Comparison of ENCODE assay signal across 8 cellular contexts in the genomic region with DNA sequence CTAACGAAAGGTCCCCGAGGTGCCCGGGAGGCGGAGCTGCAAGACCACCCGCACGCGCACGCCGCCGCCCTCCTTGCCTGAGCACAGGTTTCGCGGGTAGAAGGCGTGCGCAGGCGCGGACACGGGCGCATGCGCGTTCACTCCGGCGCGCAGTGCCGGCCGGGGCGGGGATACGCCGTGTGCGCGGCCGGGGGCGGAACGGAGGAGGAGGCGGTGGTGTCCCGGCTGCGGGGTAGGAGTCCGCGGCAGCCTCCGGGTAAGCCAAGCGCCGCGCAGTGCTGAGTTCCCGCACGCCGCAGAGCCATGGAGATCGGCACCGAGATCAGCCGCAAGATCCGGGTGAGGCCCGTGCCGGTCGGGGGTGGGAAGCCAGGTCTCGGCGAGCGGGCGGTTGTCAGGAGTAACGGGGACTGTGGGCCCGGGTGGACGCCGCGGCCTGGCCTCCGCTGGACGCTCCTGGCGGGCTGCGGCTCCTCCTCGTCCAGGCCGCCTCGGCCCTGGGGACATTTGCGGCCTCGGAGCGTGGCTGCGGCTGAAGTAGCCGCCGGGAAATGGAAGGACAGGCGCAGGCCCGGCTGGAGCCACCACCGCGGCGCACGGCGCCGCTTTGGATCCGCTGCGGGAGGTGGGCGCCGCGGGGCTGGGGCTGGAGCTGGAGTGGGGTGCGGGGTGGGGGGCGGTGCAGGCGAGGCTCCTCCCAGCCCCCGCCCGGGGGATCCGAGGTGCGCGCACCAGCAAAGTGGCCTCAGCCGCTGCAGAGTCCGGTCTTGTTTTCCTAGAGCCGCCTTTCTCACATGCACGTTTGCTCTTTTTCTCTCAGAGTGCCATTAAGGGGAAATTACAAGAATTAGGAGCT. TPM values are rescaled to one million over a fixed set of nuclear protein-coding genes. Genes with fewer than 3 reads are reported as not detected.
DNase-seq lines count a peak whose midpoint lies in the region; ATAC-seq and TF ChIP-seq lines count a peak whose summit lies in the region.

A gene with protein sequence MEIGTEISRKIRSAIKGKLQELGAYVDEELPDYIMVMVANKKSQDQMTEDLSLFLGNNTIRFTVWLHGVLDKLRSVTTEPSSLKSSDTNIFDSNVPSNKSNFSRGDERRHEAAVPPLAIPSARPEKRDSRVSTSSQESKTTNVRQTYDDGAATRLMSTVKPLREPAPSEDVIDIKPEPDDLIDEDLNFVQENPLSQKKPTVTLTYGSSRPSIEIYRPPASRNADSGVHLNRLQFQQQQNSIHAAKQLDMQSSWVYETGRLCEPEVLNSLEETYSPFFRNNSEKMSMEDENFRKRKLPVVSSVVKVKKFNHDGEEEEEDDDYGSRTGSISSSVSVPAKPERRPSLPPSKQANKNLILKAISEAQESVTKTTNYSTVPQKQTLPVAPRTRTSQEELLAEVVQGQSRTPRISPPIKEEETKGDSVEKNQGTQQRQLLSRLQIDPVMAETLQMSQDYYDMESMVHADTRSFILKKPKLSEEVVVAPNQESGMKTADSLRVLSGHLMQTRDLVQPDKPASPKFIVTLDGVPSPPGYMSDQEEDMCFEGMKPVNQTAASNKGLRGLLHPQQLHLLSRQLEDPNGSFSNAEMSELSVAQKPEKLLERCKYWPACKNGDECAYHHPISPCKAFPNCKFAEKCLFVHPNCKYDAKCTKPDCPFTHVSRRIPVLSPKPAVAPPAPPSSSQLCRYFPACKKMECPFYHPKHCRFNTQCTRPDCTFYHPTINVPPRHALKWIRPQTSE (plus strand): TSS at position 207 of the 856 bp plus-strand sequence. CDS start 97 bp downstream, at position 304.

- peaks cover 7% of the 10 kb centered on the region; the same call in 1 of the 2 replicates for H4K20me1 ChIP-seq in Karpas-422 (ENCODE audit: insufficient read depth, low read depth, low read length)
- H4K20me1 ChIP-seq in fibroblast of lung (ENCODE audit: control insufficient read depth, extremely low read depth, insufficient read depth, low read length): peaks cover 1% of the 10 kb centered on the region

- ATAC-seq in GM21825 (IDR thresholded peaks at IDR 0.05; ENCODE audit: unreplicated experiment): peak; percentile 95
- ATAC-seq in naive thymus-derived CD8-positive, alpha-beta T cell: peak; percentile 95 to 96

- no peaks in the 10 kb centered on the region for H3K9me2 ChIP-seq in Karpas-422 (replicated peaks; ENCODE audit: insufficient read depth, low read length)

- H3K27me3 Mint-ChIP-seq in naive thymus-derived CD8-positive, alpha-beta T cell: peaks cover 0 to 18% (median 0%) of the 10 kb centered on the region in 5 donors

- H3K9ac ChIP-seq in Karpas-422 (ENCODE audit: low read length) (peak within 1 kb of the TSS; percentile 93), fibroblast of lung (ENCODE audit: insufficient read depth, low read length) (peak within 1 kb of the TSS; percentile 89)

- H3K36me3 Mint-ChIP-seq in naive thymus-derived CD8-positive, alpha-beta T cell: peaks cover 0 to 14% (median 6%) of the 10 kb centered on the region in 3 donors

- peak within 1 kb of the TSS; percentile 92 for H3K4me2 ChIP-seq in Karpas-422 (ENCODE audit: low read depth, low read length, poor library complexity, severe bottlenecking)
- peak within 1 kb of the TSS; percentile 92 for H3K4me2 ChIP-seq in fibroblast of lung (ENCODE audit: extremely low read depth, insufficient read depth, low read length)

- no peak for TF ChIP-seq CTCF in fibroblast of lung (conservative IDR thresholded peaks at IDR 0.05 in 1 of 2, IDR thresholded peaks at IDR 0.05 in 1 of 2; ENCODE audit: low read depth in 1 of 2, low read length in 2 of 2)

- H3K27me3 ChIP-seq in Karpas-422 (ENCODE audit: low read length) (no peaks in the 10 kb centered on the region), fibroblast of lung (ENCODE audit: control insufficient read depth, insufficient read depth, low read length) (no peaks in the 10 kb centered on the region)

- 0 out of 2 replicates have a peak, but pooled peaks cover 5% of the 10 kb centered on the region for H3K9me3 ChIP-seq in Karpas-422 (ENCODE audit: low read length)
- no peaks in the 10 kb centered on the region for H3K9me3 ChIP-seq in fibroblast of lung (ENCODE audit: control insufficient read depth, insufficient read depth, low read depth, low read length)

- peaks cover 19 to 40% (median 37%) of the 10 kb centered on the region in 4 donors for H3K4me1 Mint-ChIP-seq in naive thymus-derived CD8-positive, alpha-beta T cell

- H3K4me1 ChIP-seq in Karpas-422 (ENCODE audit: low read length) (peaks cover 18% of the 10 kb centered on the region), fibroblast of lung (ENCODE audit: control insufficient read depth, extremely low read depth, insufficient read depth, low read length) (peaks cover 8% of the 10 kb centered on the region)

- peak within 1 kb of the TSS; percentile 35; the same call in 1 of the 2 replicates for H3K27ac ChIP-seq in Karpas-422 (ENCODE audit: low read length)
- peak within 1 kb of the TSS; percentile 85 for H3K27ac ChIP-seq in fibroblast of lung (ENCODE audit: insufficient read depth, low read length)

- H3K9me3 Mint-ChIP-seq in naive thymus-derived CD8-positive, alpha-beta T cell: no peaks in the 10 kb centered on the region

- DNase-seq in EH (ENCODE audit: low read depth) (peak; percentile 87), Karpas-422 (peak; percentile 98), RPMI8226 (peak; percentile 88), fibroblast of lung (ENCODE audit: low read depth in 2 of 2) (peak; percentile 80 to 82)
- DNase-seq in activated T-helper 1 cell treated with anti-CD3 and anti-CD28 coated beads, Interleukin-2, amount 50 U/mL, for 16 hours (ENCODE audit: low read depth in 1 of 2, low spot score in 1 of 2): peak; percentile 70 to 84
- DNase-seq in naive thymus-derived CD8-positive, alpha-beta T cell: peak; percentile 80 to 92 (median 88)
- DNase-seq in stimulated activated naive CD4-positive, alpha-beta T cell treated with Interleukin-2 at 50 U/mL for 16 hours (lab: John Stamatoyannopoulos, UW): peak; percentile 82

- H2AFZ ChIP-seq in Karpas-422 (ENCODE audit: low read length): peak within 1 kb of the TSS; percentile 80
- H2AFZ ChIP-seq in fibroblast of lung (ENCODE audit: low read length): peak within 1 kb of the TSS; percentile 95

- peaks cover 42% of the 10 kb centered on the region for H3K79me2 ChIP-seq in Karpas-422 (ENCODE audit: low read length)
- peaks cover 25% of the 10 kb centered on the region for H3K79me2 ChIP-seq in fibroblast of lung (ENCODE audit: control insufficient read depth, insufficient read depth, low read length)

- POLR2A ChIA-PET in naive thymus-derived CD8-positive, alpha-beta T cell (lab: Charles Lee): no interaction called here

- peak within 1 kb of the TSS; percentile 82 to 95 (median 92) for H3K27ac Mint-ChIP-seq in naive thymus-derived CD8-positive, alpha-beta T cell

- H3K4me3 Mint-ChIP-seq in naive thymus-derived CD8-positive, alpha-beta T cell: peak within 1 kb of the TSS; percentile 80 to 97 (median 94)

- peaks cover 22% of the 10 kb centered on the region for H3K36me3 ChIP-seq in Karpas-422 (ENCODE audit: insufficient read depth, low read length)
- peaks cover 2% of the 10 kb centered on the region for H3K36me3 ChIP-seq in fibroblast of lung (ENCODE audit: control insufficient read depth, insufficient read depth, low read length)

- peak within 1 kb of the TSS; percentile 90 for H3K4me3 ChIP-seq in Karpas-422 (ENCODE audit: low read length)
- peak within 1 kb of the TSS; percentile 81 to 95 (median 87) for H3K4me3 ChIP-seq in fibroblast of lung (replicated peaks in 1 of 4; ENCODE audit: control extremely low read depth in 1 of 4, insufficient read depth in 1 of 4, low read depth in 3 of 4, low read length in 4 of 4)

RNA-seq across cellular contexts. Expression of the gene that starts here (rescaled TPM):
- total RNA-seq in Karpas-422 (2014; rRNA removed; shearing (Covaris generic); ENCODE audit: low replicate concordance): 69.8 and 91.1 TPM in 2 replicates
- 66.0 and 71.0 TPM in 2 replicates for total RNA-seq in fibroblast of lung
- polyA plus RNA-seq in fibroblast of lung: 77.4 and 89.9 TPM in 2 replicates
- polyA plus RNA-seq in fibroblast of lung (2012): 32.3 and 42.8 TPM in 2 replicates
- polyA minus RNA-seq in fibroblast of lung (ENCODE audit: low replicate concordance): 45.6 and 97.4 TPM in 2 replicates
- total RNA-seq in naive thymus-derived CD8-positive, alpha-beta T cell: 10 to 100 TPM; 58.3 to 60.5 TPM
- 10 to 100 TPM; 36.4 to 54.5 (median 49.9) TPM for polyA plus RNA-seq in naive thymus-derived CD8-positive, alpha-beta T cell

Comparison
In these comparisons a context has a peak if more than half of its experiments do, and no peak if none do; other contexts are left out.
1. Peak in every context shown above with its lines: DNase-seq, ATAC-seq, H3K4me3 ChIP-seq and H3K27ac ChIP-seq.